In genomic region chr11:89020126-89020525, GRCh38 we compare ENCODE assay signal across 13 cellular contexts. TPM values are rescaled to one million over a fixed set of nuclear protein-coding genes. Genes with fewer than 3 reads are reported as not detected.
"Had no signal": no experiment of that assay in that cellular context is flagged by ENCODE, and none has a peak within 500 bp of the region (broad histone marks: within the 10 kb centered on the region; RNA-seq: fewer than 3 reads in every experiment).

No MANE protein-coding gene starts in this region.

RNA-seq across cellular contexts. Expression of gene GRM5, which starts 45.7 kb away (rescaled TPM):
- total RNA-seq: activated CD4-positive, alpha-beta memory T cell treated with anti-CD3 and anti-CD28 coated beads, Interleukin-2, amount 10 ng/mL, durations not matched to agents 7 days and 5 days; activated CD4-positive, alpha-beta T cell treated with anti-CD3 and anti-CD28 coated beads, Interleukin-2, amount 10 ng/mL, durations not matched to agents 7 days and 5 days; activated naive CD8-positive, alpha-beta T cell treated with anti-CD3 and anti-CD28 coated beads, Interleukin-2, amount 10 ng/mL, durations not matched to agents 7 days and 5 days; esophagus muscularis mucosa; gastrocnemius medialis; left lobe of liver; naive thymus-derived CD8-positive, alpha-beta T cell; psoas muscle; spleen; suprapubic skin; T-cell; T-helper 2 cell treated with Interferon-gamma antibody and Interleukin-4, amounts not matched to agents 100 ng/mL and 5 ng/mL, for 36 hours had no signal
- polyA plus RNA-seq: cardiac muscle cell; naive thymus-derived CD8-positive, alpha-beta T cell had no signal
